Comparison of ENCODE assay signal across 12 cellular contexts in the genomic region with DNA sequence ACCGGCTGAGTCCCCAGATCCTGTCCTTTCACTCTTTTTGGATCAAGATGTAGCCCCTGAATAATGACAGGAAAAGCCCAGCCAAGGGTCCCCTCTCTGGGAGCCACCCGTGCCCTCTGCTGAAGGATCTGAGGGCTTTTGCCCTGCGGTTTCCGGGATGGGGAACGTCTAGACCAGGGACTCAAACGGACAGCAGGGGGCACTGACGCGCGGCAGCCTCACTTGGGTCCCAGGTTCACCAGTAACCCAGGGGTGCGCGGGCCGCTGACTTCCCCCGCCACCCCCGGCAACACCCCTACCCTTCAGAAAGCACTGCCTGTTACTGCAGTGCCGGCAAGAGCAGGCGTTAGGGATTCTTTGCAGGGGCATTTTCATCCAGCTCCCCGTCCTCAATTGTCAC.
DNase-seq lines count a peak whose midpoint lies in the region; ATAC-seq and TF ChIP-seq lines count a peak whose summit lies in the region.
"Had no signal": no experiment of that assay in that cellular context is flagged by ENCODE, and none has a peak within 500 bp of the region (broad histone marks: within the 10 kb centered on the region; RNA-seq: fewer than 3 reads in every experiment).

No MANE protein-coding gene starts in this region.

- no peaks in the 10 kb centered on the region for H3K9me3 ChIP-seq in liver (ENCODE audit: control insufficient read depth in 4 of 4, low read length in 3 of 4)

- TF ChIP-seq RAD21 in liver (IDR thresholded peaks at IDR 0.05), result peak; percentile 22 to 36

- peak; percentile 61 for DNase-seq in GM20000 (ENCODE audit: low spot score)
- DNase-seq in NCI-H1930 (lab: John Stamatoyannopoulos, UW), result no peak
- DNase-seq: anterior cingulate cortex, NCI-H2171 had no signal

- H3K4me3 ChIP-seq in WI38 (ENCODE audit: low read depth, low read length) (no peak overlapping the region), liver (ENCODE audit: low read depth in 1 of 3, low read length in 3 of 3) (no peak overlapping the region)
- H3K4me3 ChIP-seq: lung had no signal

- H3K27me3 ChIP-seq in liver (ENCODE audit: control insufficient read depth in 4 of 4, insufficient read depth in 4 of 4, low read length in 3 of 4), result peaks cover 0 to 2% (median 0%) of the 10 kb centered on the region in 4 donors

- H3K4me1 ChIP-seq in liver (ENCODE audit: control insufficient read depth in 4 of 4, insufficient read depth in 4 of 4, low read length in 3 of 4), result no peaks in the 10 kb centered on the region

- ATAC-seq in HG03442 (IDR thresholded peaks at IDR 0.05; ENCODE audit: unreplicated experiment) (no peak), HG03460 (IDR thresholded peaks at IDR 0.05; ENCODE audit: unreplicated experiment) (no peak), GM18858 (IDR thresholded peaks at IDR 0.05; ENCODE audit: unreplicated experiment) (no peak)
- ATAC-seq: right cardiac atrium had no signal

- TF ChIP-seq CTCF in C4-2B (conservative IDR thresholded peaks at IDR 0.05) (peak; percentile 81), GM20000 (IDR thresholded peaks at IDR 0.05; ENCODE audit: extremely low read depth, missing control alignments) (peak; percentile 29), WI38 (IDR thresholded peaks at IDR 0.05; ENCODE audit: low read depth, low read length) (peak; percentile 19; the same call in 1 of the 2 replicates), liver (IDR thresholded peaks at IDR 0.05; ENCODE audit: low read depth, low read length, missing input control) (peak; percentile 10)

- 52% methylated on average over 17 of the region's 17 CpGs for WGBS in liver

- H3K36me3 ChIP-seq in liver (ENCODE audit: control insufficient read depth in 4 of 4, insufficient read depth in 3 of 4, low read depth in 1 of 4, low read length in 3 of 4), result no peaks in the 10 kb centered on the region

- no peak overlapping the region for H3K9ac ChIP-seq in liver (ENCODE audit: low read depth in 1 of 2, low read length in 2 of 2)

- H3K27ac ChIP-seq in C4-2B (no peak overlapping the region), liver (ENCODE audit: low read depth in 1 of 2, low read length in 2 of 2) (no peak overlapping the region)

TF ChIP-seq in liver, 16 proteins besides CTCF, POLR2A, EP300 and RAD21:
- TF ChIP-seq SP1 (IDR thresholded peaks at IDR 0.05), result no peak
- no peak for TF ChIP-seq EGR1 (IDR thresholded peaks at IDR 0.05; ENCODE audit: low read depth in 2 of 2)
- no peak for TF ChIP-seq FOXA1 (IDR thresholded peaks at IDR 0.05)
- no peak for TF ChIP-seq GABPA (IDR thresholded peaks at IDR 0.05 in 1 of 2, conservative IDR thresholded peaks at IDR 0.05 in 1 of 2)
- TF ChIP-seq, protein P1, sequence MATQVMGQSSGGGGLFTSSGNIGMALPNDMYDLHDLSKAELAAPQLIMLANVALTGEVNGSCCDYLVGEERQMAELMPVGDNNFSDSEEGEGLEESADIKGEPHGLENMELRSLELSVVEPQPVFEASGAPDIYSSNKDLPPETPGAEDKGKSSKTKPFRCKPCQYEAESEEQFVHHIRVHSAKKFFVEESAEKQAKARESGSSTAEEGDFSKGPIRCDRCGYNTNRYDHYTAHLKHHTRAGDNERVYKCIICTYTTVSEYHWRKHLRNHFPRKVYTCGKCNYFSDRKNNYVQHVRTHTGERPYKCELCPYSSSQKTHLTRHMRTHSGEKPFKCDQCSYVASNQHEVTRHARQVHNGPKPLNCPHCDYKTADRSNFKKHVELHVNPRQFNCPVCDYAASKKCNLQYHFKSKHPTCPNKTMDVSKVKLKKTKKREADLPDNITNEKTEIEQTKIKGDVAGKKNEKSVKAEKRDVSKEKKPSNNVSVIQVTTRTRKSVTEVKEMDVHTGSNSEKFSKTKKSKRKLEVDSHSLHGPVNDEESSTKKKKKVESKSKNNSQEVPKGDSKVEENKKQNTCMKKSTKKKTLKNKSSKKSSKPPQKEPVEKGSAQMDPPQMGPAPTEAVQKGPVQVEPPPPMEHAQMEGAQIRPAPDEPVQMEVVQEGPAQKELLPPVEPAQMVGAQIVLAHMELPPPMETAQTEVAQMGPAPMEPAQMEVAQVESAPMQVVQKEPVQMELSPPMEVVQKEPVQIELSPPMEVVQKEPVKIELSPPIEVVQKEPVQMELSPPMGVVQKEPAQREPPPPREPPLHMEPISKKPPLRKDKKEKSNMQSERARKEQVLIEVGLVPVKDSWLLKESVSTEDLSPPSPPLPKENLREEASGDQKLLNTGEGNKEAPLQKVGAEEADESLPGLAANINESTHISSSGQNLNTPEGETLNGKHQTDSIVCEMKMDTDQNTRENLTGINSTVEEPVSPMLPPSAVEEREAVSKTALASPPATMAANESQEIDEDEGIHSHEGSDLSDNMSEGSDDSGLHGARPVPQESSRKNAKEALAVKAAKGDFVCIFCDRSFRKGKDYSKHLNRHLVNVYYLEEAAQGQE (IDR thresholded peaks at IDR 0.05), result no peak
- TF ChIP-seq JUND (IDR thresholded peaks at IDR 0.05), result no peak
- TF ChIP-seq HNF4G (IDR thresholded peaks at IDR 0.05), result no peak
- TF ChIP-seq NR2F2 (IDR thresholded peaks at IDR 0.05), result no peak
- TF ChIP-seq MAX (IDR thresholded peaks at IDR 0.05), result no peak
- no peak for TF ChIP-seq HNF4A (conservative IDR thresholded peaks at IDR 0.05)
- TF ChIP-seq ATF3 (IDR thresholded peaks at IDR 0.05), result no peak
- no peak for TF ChIP-seq FOXA2 (IDR thresholded peaks at IDR 0.05)
- TF ChIP-seq TAF1 (conservative IDR thresholded peaks at IDR 0.05), result no peak

Comparison
In these comparisons a context has a peak if more than half of its experiments do, and no peak if none do; other contexts are left out.
1. CTCF ChIP-seq: peak in every context shown above with its lines; median percentile 81 in C4-2B; 29 in GM20000; 19 in WI38; 10 in liver.